Comparison of ENCODE assay signal across 6 cellular contexts in genomic region chr4:66794635-66795034, GRCh38.
"Had no signal": no experiment of that assay in that cellular context is flagged by ENCODE, and none has a peak within 500 bp of the region (broad histone marks: within the 10 kb centered on the region; RNA-seq: fewer than 3 reads in every experiment).

No MANE protein-coding gene starts in this region.

- H3K27ac Mint-ChIP-seq: IgD-negative memory B cell had no signal

- H3K4me1 Mint-ChIP-seq: IgD-negative memory B cell had no signal

- H3K27me3 Mint-ChIP-seq: IgD-negative memory B cell had no signal

- FAIRE-seq: HTR-8/SVneo had no signal

- H3K27ac ChIP-seq: HL-60, KMS-11 had no signal

- H3K4me2 ChIP-seq: KMS-11 had no signal

- H3K9ac ChIP-seq: KMS-11 had no signal

- H3K36me3 Mint-ChIP-seq: IgD-negative memory B cell had no signal

- H3K4me3 Mint-ChIP-seq: IgD-negative memory B cell had no signal

- DNase-seq: KBM-7, KG1 had no signal
